ENCODE assay signal across 24 cellular contexts in the genomic region with DNA sequence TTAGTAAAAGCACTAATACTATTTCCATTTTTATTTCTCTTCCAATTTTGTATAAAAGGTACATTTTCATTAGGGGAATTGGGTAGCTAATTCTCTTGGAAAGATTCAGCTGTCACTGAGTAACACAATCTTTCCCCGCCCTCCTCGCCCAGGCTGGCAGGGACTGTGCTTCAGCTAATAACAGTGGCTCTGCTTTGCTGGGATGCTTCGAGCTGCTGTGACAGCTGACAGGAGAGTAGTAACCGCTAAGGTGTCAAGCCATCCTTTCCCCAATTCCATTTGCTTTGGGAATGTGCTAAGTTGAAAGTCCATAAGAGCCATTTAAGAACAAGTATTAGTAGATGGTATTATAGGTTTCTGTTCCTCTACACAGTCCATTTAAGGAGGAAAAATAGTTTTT.
"Had no signal": no experiment of that assay in that cellular context is flagged by ENCODE, and none has a peak within 500 bp of the region (broad histone marks: within the 10 kb centered on the region; RNA-seq: fewer than 3 reads in every experiment).

No MANE protein-coding gene starts in this region.

- FAIRE-seq: frontal cortex had no signal

- DNase-seq: activated CD4-positive, alpha-beta memory T cell treated with anti-CD3 and anti-CD28 coated beads for 36 hours; activated CD4-positive, alpha-beta T cell treated with anti-CD3 and anti-CD28 coated beads for 36 hours; activated CD4-positive, alpha-beta T cell treated with anti-CD3 and anti-CD28 coated beads, Interleukin-2, amount 10 ng/mL, durations not matched to agents 24 days and 14 days; activated CD4-positive, CD25-positive, alpha-beta regulatory T cell; activated CD4-positive, CD25-positive, alpha-beta regulatory T cell treated with anti-CD3 and anti-CD28 coated beads, Interleukin-2, amount 50 U/mL, for 72 hours; activated CD8-positive, alpha-beta memory T cell treated with anti-CD3 and anti-CD28 coated beads, Interleukin-2, amount 10 ng/mL, durations not matched to agents 7 days and 5 days; activated CD8-positive, alpha-beta memory T cell treated with anti-CD3 and anti-CD28 coated beads, Interleukin-2, amount 50 U/mL, for 4 hours; activated CD8-positive, alpha-beta T cell treated with anti-CD3 and anti-CD28 coated beads, Interleukin-2, amount 10 ng/mL, durations not matched to agents 7 days and 5 days; activated effector memory CD4-positive, alpha-beta T cell treated with anti-CD3 and anti-CD28 coated beads, Interleukin-2, amount 50 U/mL, for 16 hours; activated naive CD4-positive, alpha-beta T cell treated with anti-CD3 and anti-CD28 coated beads for 36 hours; activated naive CD8-positive, alpha-beta T cell treated with anti-CD3 and anti-CD28 coated beads, Interleukin-2, amount 10 ng/mL, durations not matched to agents 7 days and 5 days; activated T-cell treated with anti-CD3 and anti-CD28 coated beads, Interleukin-2, amount 50 U/mL, for 1 hour; activated T-cell treated with anti-CD3 and anti-CD28 coated beads, Interleukin-2, amount 50 U/mL, for 48 hours; central memory CD4-positive, alpha-beta T cell; cerebellar nuclear complex; colonic mucosa; effector CD8-positive, alpha-beta T cell; foreskin fibroblast; glutamatergic neuron; T-helper 2 cell had no signal

- H3K9me3 ChIP-seq: ascending aorta, breast epithelium, colonic mucosa had no signal

- H3K4me3 ChIP-seq: ascending aorta, breast epithelium, cardiac muscle cell, colonic mucosa had no signal

- H3K27me3 ChIP-seq: ascending aorta, breast epithelium, cardiac muscle cell, colonic mucosa had no signal

- H3K4me1 ChIP-seq: ascending aorta, breast epithelium, colonic mucosa had no signal

- H3K36me3 ChIP-seq: ascending aorta, breast epithelium, cardiac muscle cell, colonic mucosa had no signal

- H3K27ac ChIP-seq: ascending aorta, breast epithelium, cardiac muscle cell, colonic mucosa had no signal
